In genomic region chr17:19551148-19551547, GRCh38 we compare ENCODE assay signal across 18 cellular contexts. TPM values are rescaled to one million over a fixed set of nuclear protein-coding genes. Genes with fewer than 3 reads are reported as not detected.
DNase-seq lines count a peak whose midpoint lies in the region; ATAC-seq and TF ChIP-seq lines count a peak whose summit lies in the region.
"Had no signal": no experiment of that assay in that cellular context is flagged by ENCODE, and none has a peak within 500 bp of the region (broad histone marks: within the 10 kb centered on the region; RNA-seq: fewer than 3 reads in every experiment).

No MANE protein-coding gene starts in this region.

- H3K27ac Mint-ChIP-seq in progenitor cell of endocrine pancreas: peak overlapping the region; percentile 2

- H3K27ac ChIP-seq in body of pancreas (peak overlapping the region in 1 of 4 donors; percentile 15), left lung (no peak overlapping the region), thyroid gland (no peak overlapping the region)
- H3K27ac ChIP-seq: C4-2B had no signal

- no peaks in the 10 kb centered on the region for H3K36me3 Mint-ChIP-seq in progenitor cell of endocrine pancreas (ENCODE audit: insufficient read depth)

- no peaks in the 10 kb centered on the region for H3K9me3 Mint-ChIP-seq in progenitor cell of endocrine pancreas (ENCODE audit: low read depth)

- TF ChIP-seq CTCF in body of pancreas (IDR thresholded peaks at IDR 0.05): no peak
- TF ChIP-seq CTCF in left lung (IDR thresholded peaks at IDR 0.05): no peak
- TF ChIP-seq CTCF in progenitor cell of endocrine pancreas (IDR thresholded peaks at IDR 0.05; ENCODE audit: unreplicated experiment): no peak
- no peak for TF ChIP-seq CTCF in thyroid gland (IDR thresholded peaks at IDR 0.05)

- H3K27me3 ChIP-seq in body of pancreas (no peaks in the 10 kb centered on the region), left lung (peaks cover 0 to 4% of the 10 kb centered on the region in 2 donors), thyroid gland (no peaks in the 10 kb centered on the region)

- ATAC-seq in body of pancreas (peak; percentile 59), left lung (peak; percentile 43), GM18909 (IDR thresholded peaks at IDR 0.05; ENCODE audit: poor library complexity, unreplicated experiment) (no peak)

- peaks cover 42% of the 10 kb centered on the region for H3K4me1 Mint-ChIP-seq in progenitor cell of endocrine pancreas (ENCODE audit: low read depth)

- no peak for TF ChIP-seq POLR2A in body of pancreas (IDR thresholded peaks at IDR 0.05)
- no peak for TF ChIP-seq POLR2A in thyroid gland (IDR thresholded peaks at IDR 0.05)

- H3K4me3 Mint-ChIP-seq in progenitor cell of endocrine pancreas (ENCODE audit: low read depth): no peak overlapping the region

- no peaks in the 10 kb centered on the region for H3K36me3 ChIP-seq in body of pancreas (replicated peaks in 1 of 2; ENCODE audit: insufficient read depth in 1 of 2, low read depth in 2 of 2)
- no peaks in the 10 kb centered on the region for H3K36me3 ChIP-seq in left lung
- no peaks in the 10 kb centered on the region for H3K36me3 ChIP-seq in thyroid gland

- WGBS in body of pancreas, 2 donors: 45 to 54% methylated on average over 5 of the region's 5 CpGs
- 94 to 99% methylated on average over 5 of the region's 5 CpGs for WGBS in thyroid gland, 2 donors

- DNase-seq in COLO668 (lab: John Stamatoyannopoulos, UW; ENCODE audit: unreplicated experiment) (peak; percentile 2), body of pancreas (no peak), left lung (no peak), progenitor cell of endocrine pancreas (ENCODE audit: low spot score, unreplicated experiment) (no peak), inferior parietal cortex (ENCODE audit: extremely low spot score) (no peak), amygdala (lab: John Stamatoyannopoulos, UW) (no peak), thyroid gland (no peak)
- DNase-seq: GF-D8; KG1; NCI-H1436 treated with DMSO at 0.1 percent for 48 hours; NCI-H2029 treated with DMSO at 0.1 percent for 48 hours; NCI-H526; NK-92 treated with Interleukin-12 subunit alpha and Interleukin-12 subunit beta, amount 100 ng/mL, for 24 hours; SHP77 treated with DMSO at 0.1 percent for 48 hours had no signal

- H3K4me1 ChIP-seq in body of pancreas (peaks cover 11% of the 10 kb centered on the region), left lung (peaks cover 0 to 8% of the 10 kb centered on the region in 2 donors), thyroid gland (peaks cover 0 to 15% of the 10 kb centered on the region in 2 donors)

- H3K4me3 ChIP-seq in body of pancreas: no peak overlapping the region
- H3K4me3 ChIP-seq in left lung: no peak overlapping the region
- H3K4me3 ChIP-seq in thyroid gland (replicated peaks in 1 of 3): no peak overlapping the region

- H3K9me3 ChIP-seq in body of pancreas (no peaks in the 10 kb centered on the region), left lung (no peaks in the 10 kb centered on the region), thyroid gland (no peaks in the 10 kb centered on the region)

- peaks cover 17% of the 10 kb centered on the region for H3K27me3 Mint-ChIP-seq in progenitor cell of endocrine pancreas

- intact Hi-C loops in body of pancreas (cut with DNase I) (no loop called here), left lung (cut with DNase I) (no loop called here), thyroid gland (cut with DNase I) (no loop called here)

RNA-seq across cellular contexts. Expression of gene SLC47A1, which starts 17.5 kb away (rescaled TPM):
- total RNA-seq in body of pancreas (not detected), left lung (10 to 100 TPM in 1 of 2 donors, 1 to 10 TPM in 1; 5.5 to 16.2 TPM), progenitor cell of endocrine pancreas (1.1 and 2.3 TPM in 2 replicates), thyroid gland (10 to 100 TPM in 2 of 4 donors, 1 to 10 TPM in 2; 4.3 to 48.6 (median 11.8) TPM)
- total RNA-seq: Daoy, OCI-LY7 had no signal
